Comparison of ENCODE assay signal across 9 cellular contexts in genomic region chr2:113977660-113978523, GRCh38.
A peak's percentile ranks its signal among the peaks of the same experiment; 100 is the strongest.
DNase-seq lines count a peak whose midpoint lies in the region; TF ChIP-seq lines count a peak whose summit lies in the region.
"Had no signal": no experiment of that assay in that cellular context is flagged by ENCODE, and none has a peak within 500 bp of the region (broad histone marks: within the 10 kb centered on the region; RNA-seq: fewer than 3 reads in every experiment).

No MANE protein-coding gene starts in this region.

- H3K27me3 ChIP-seq in osteoblast (ENCODE audit: insufficient read depth, low read length) = no peaks in the 10 kb centered on the region

- H3K4me3 ChIP-seq in osteoblast (ENCODE audit: insufficient read depth, low read length) = no peak overlapping the region

- no peaks in the 10 kb centered on the region for H4K20me1 ChIP-seq in osteoblast (ENCODE audit: insufficient read depth, low read length)

- peaks cover 36% of the 10 kb centered on the region for H3K36me3 Mint-ChIP-seq in activated CD4-positive, alpha-beta memory T cell treated with anti-CD3 and anti-CD28 coated beads, Interleukin-2, amount 10 ng/mL, durations not matched to agents 7 days and 5 days (ENCODE audit: low read depth)
- H3K36me3 Mint-ChIP-seq in activated CD4-positive, alpha-beta memory T cell treated with anti-CD3 and anti-CD28 coated beads for 36 hours = peaks cover 16% of the 10 kb centered on the region

- no peak overlapping the region for H3K27ac Mint-ChIP-seq in activated CD4-positive, alpha-beta memory T cell treated with anti-CD3 and anti-CD28 coated beads, Interleukin-2, amount 10 ng/mL, durations not matched to agents 7 days and 5 days
- H3K27ac Mint-ChIP-seq in activated CD4-positive, alpha-beta memory T cell treated with anti-CD3 and anti-CD28 coated beads for 36 hours = no peak overlapping the region

- no peaks in the 10 kb centered on the region for H3K27me3 Mint-ChIP-seq in activated CD4-positive, alpha-beta memory T cell treated with anti-CD3 and anti-CD28 coated beads, Interleukin-2, amount 10 ng/mL, durations not matched to agents 7 days and 5 days
- no peaks in the 10 kb centered on the region for H3K27me3 Mint-ChIP-seq in activated CD4-positive, alpha-beta memory T cell treated with anti-CD3 and anti-CD28 coated beads for 36 hours
- H3K27me3 Mint-ChIP-seq: CD4-positive, CD25-positive, alpha-beta regulatory T cell had no signal

- peaks cover 29% of the 10 kb centered on the region for H3K4me1 ChIP-seq in osteoblast (ENCODE audit: insufficient read depth, low read length)

- H3K4me2 ChIP-seq in osteoblast (ENCODE audit: insufficient read depth, low read length) = peak overlapping the region; percentile 32

- intact Hi-C loops in activated CD4-positive, alpha-beta memory T cell treated with anti-CD3 and anti-CD28 coated beads for 36 hours (cut with micrococcal nuclease) = loop anchor here (5.0 kb wide), 1 partner anchor 376 kb away; no protein-coding TSS in a partner anchor

- H3K4me3 Mint-ChIP-seq in activated CD4-positive, alpha-beta memory T cell treated with anti-CD3 and anti-CD28 coated beads, Interleukin-2, amount 10 ng/mL, durations not matched to agents 7 days and 5 days = no peak overlapping the region
- H3K4me3 Mint-ChIP-seq in activated CD4-positive, alpha-beta memory T cell treated with anti-CD3 and anti-CD28 coated beads for 36 hours = no peak overlapping the region
- H3K4me3 Mint-ChIP-seq: CD4-positive, CD25-positive, alpha-beta regulatory T cell had no signal

- peak; percentile 51 for TF ChIP-seq CTCF in osteoblast (IDR thresholded peaks at IDR 0.05; ENCODE audit: extremely low read depth, low read depth, low read length)

- POLR2A ChIA-PET in activated CD4-positive, alpha-beta memory T cell treated with anti-CD3 and anti-CD28 coated beads, Interleukin-2, amount 10 ng/mL, durations not matched to agents 7 days and 5 days (lab: Charles Lee) = interaction anchor here (0.6 to 1.4 kb wide), 3 partner anchors 9 to 18 kb away, joined by 4 read pairs; no protein-coding TSS in a partner anchor
- POLR2A ChIA-PET in activated CD4-positive, alpha-beta memory T cell treated with anti-CD3 and anti-CD28 coated beads for 36 hours (lab: Charles Lee) = no interaction called here

- H3K4me1 Mint-ChIP-seq in activated CD4-positive, alpha-beta memory T cell treated with anti-CD3 and anti-CD28 coated beads, Interleukin-2, amount 10 ng/mL, durations not matched to agents 7 days and 5 days = peaks cover 13% of the 10 kb centered on the region
- peaks cover 4% of the 10 kb centered on the region for H3K4me1 Mint-ChIP-seq in activated CD4-positive, alpha-beta memory T cell treated with anti-CD3 and anti-CD28 coated beads for 36 hours (ENCODE audit: low read depth)

- H2AFZ ChIP-seq in osteoblast (ENCODE audit: low read length) = no peak overlapping the region

- no peaks in the 10 kb centered on the region for H3K79me2 ChIP-seq in osteoblast (ENCODE audit: insufficient read depth, low read length)

- peaks cover 17% of the 10 kb centered on the region for H3K36me3 ChIP-seq in osteoblast (ENCODE audit: insufficient read depth, low read length)

- peaks cover 5% of the 10 kb centered on the region for H3K9me3 Mint-ChIP-seq in activated CD4-positive, alpha-beta memory T cell treated with anti-CD3 and anti-CD28 coated beads, Interleukin-2, amount 10 ng/mL, durations not matched to agents 7 days and 5 days
- H3K9me3 Mint-ChIP-seq in activated CD4-positive, alpha-beta memory T cell treated with anti-CD3 and anti-CD28 coated beads for 36 hours = peaks cover 5% of the 10 kb centered on the region

- no peak overlapping the region for H3K27ac ChIP-seq in osteoblast (ENCODE audit: low read depth, low read length)

- CTCF ChIA-PET in activated CD4-positive, alpha-beta memory T cell treated with anti-CD3 and anti-CD28 coated beads, Interleukin-2, amount 10 ng/mL, durations not matched to agents 7 days and 5 days (lab: Charles Lee) = interaction anchor here (1.0 to 2.3 kb wide), 4 partner anchors 12 to 101 kb away, joined by 3 to 8 read pairs (median 4); no protein-coding TSS in a partner anchor
- CTCF ChIA-PET in activated CD4-positive, alpha-beta memory T cell treated with anti-CD3 and anti-CD28 coated beads for 36 hours (lab: Charles Lee) = interaction anchor here (0.6 to 2.2 kb wide), 7 partner anchors 8 to 255 kb away, joined by 3 to 14 read pairs (median 6); partner anchors contain the start of gene SLC35F5

- no peaks in the 10 kb centered on the region for H3K9me3 ChIP-seq in osteoblast (ENCODE audit: low read depth, low read length)

- peak; percentile 38 for DNase-seq in NCI-H748 (lab: John Stamatoyannopoulos, UW; ENCODE audit: unreplicated experiment)
- no peak for DNase-seq in NCI-H748 treated with DMSO at 0.1 percent for 48 hours (lab: John Stamatoyannopoulos, UW)
- DNase-seq in NCI-H526 (lab: John Stamatoyannopoulos, UW) = peak; percentile 54 to 57
- peak; percentile 33 for DNase-seq in epidermal melanocyte (ENCODE audit: insufficient read length, low spot score)
- DNase-seq in osteoblast (ENCODE audit: insufficient read length, low spot score, missing footprints) = peak; percentile 76
- no peak for DNase-seq in activated CD4-positive, alpha-beta memory T cell treated with anti-CD3 and anti-CD28 coated beads, Interleukin-2, amount 10 ng/mL, durations not matched to agents 7 days and 5 days
- DNase-seq in activated CD4-positive, alpha-beta memory T cell treated with anti-CD3 and anti-CD28 coated beads for 36 hours = no peak
- no peak for DNase-seq in activated CD4-positive, CD25-positive, alpha-beta regulatory T cell (lab: John Stamatoyannopoulos, UW)
- DNase-seq: CD4-positive, CD25-positive, alpha-beta regulatory T cell had no signal

Comparison
In these comparisons a context has a peak if more than half of its experiments do, and no peak if none do; other contexts are left out.
1. DNase-seq: peak in NCI-H748 (single experiment), NCI-H526 (2 of 2), epidermal melanocyte (single experiment) and osteoblast (single experiment); none in NCI-H748 treated with DMSO at 0.1 percent for 48 hours (single experiment), activated CD4-positive, alpha-beta memory T cell treated with anti-CD3 and anti-CD28 coated beads, Interleukin-2, amount 10 ng/mL, durations not matched to agents 7 days and 5 days (single experiment), activated CD4-positive, alpha-beta memory T cell treated with anti-CD3 and anti-CD28 coated beads for 36 hours (single experiment) and activated CD4-positive, CD25-positive, alpha-beta regulatory T cell (0 of 4).